29 cellular contexts compared by ENCODE assay signal in the genomic region with DNA sequence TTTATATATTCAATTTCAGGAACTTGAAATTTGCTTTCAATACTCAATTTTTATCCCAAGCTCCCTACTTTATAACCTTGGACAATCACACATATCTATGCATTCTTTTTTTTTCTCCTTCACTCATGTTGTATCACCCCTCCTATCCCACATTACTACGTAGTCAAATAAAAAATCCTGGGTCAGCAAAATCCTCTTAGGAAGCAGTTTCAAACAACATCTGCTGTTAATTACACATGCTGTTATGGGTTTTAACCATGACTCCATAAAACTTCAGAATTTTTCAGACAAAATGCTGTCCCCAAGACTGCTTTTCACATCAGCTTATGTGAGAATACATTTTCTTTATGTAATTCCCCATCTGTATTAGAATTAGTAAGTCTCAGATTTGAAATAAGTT.
DNase-seq lines count a peak whose midpoint lies in the region; ATAC-seq, FAIRE-seq and TF ChIP-seq lines count a peak whose summit lies in the region.
"Had no signal": no experiment of that assay in that cellular context is flagged by ENCODE, and none has a peak within 500 bp of the region (broad histone marks: within the 10 kb centered on the region; RNA-seq: fewer than 3 reads in every experiment).

No MANE protein-coding gene starts in this region.

- H3K14ac ChIP-seq in H1 (ENCODE audit: insufficient read length): no peak overlapping the region

- no peak overlapping the region for H2BK5ac ChIP-seq in H1 (ENCODE audit: low read depth, low read length)

- H3K9me3 Mint-ChIP-seq in nephron (no peaks in the 10 kb centered on the region), chondrocyte (ENCODE audit: low read depth) (no peaks in the 10 kb centered on the region)
- H3K9me3 Mint-ChIP-seq: activated CD4-positive, alpha-beta memory T cell treated with anti-CD3 and anti-CD28 coated beads, Interleukin-2, amount 10 ng/mL, durations not matched to agents 7 days and 5 days; naive thymus-derived CD4-positive, alpha-beta T cell; type B pancreatic cell had no signal

- H3K4ac ChIP-seq in H1 (replicated peaks; ENCODE audit: insufficient read length, low read depth, low read length): no peak overlapping the region

- no peak overlapping the region for H3K4me3 ChIP-seq in H1 (ENCODE audit: extremely low read depth in 1 of 4, insufficient read depth in 2 of 4, low read depth in 3 of 4, low read length in 4 of 4)
- H3K4me3 ChIP-seq in osteoblast (ENCODE audit: insufficient read depth, low read length): no peak overlapping the region
- H3K4me3 ChIP-seq: pancreas had no signal

- no peak overlapping the region for H3K56ac ChIP-seq in H1 (replicated peaks; ENCODE audit: insufficient read length, low read depth, low read length)

- H3K23me2 ChIP-seq in H1 (ENCODE audit: low read depth, low read length): no peaks in the 10 kb centered on the region

- no peaks in the 10 kb centered on the region for H3K79me2 ChIP-seq in H1 (ENCODE audit: control insufficient read depth in 1 of 2, insufficient read depth in 2 of 2, low read length in 2 of 2)
- no peaks in the 10 kb centered on the region for H3K79me2 ChIP-seq in osteoblast (ENCODE audit: insufficient read depth, low read length)

- peak overlapping the region; percentile 14 to 85 (median 22) for H3K27ac Mint-ChIP-seq in nephron
- H3K27ac Mint-ChIP-seq in chondrocyte (ENCODE audit: unreplicated experiment): no peak overlapping the region
- H3K27ac Mint-ChIP-seq: activated CD4-positive, alpha-beta memory T cell treated with anti-CD3 and anti-CD28 coated beads, Interleukin-2, amount 10 ng/mL, durations not matched to agents 7 days and 5 days; naive thymus-derived CD4-positive, alpha-beta T cell; type B pancreatic cell had no signal

- H3K4me1 ChIP-seq in H1 (replicated peaks in 1 of 4; ENCODE audit: control insufficient read depth in 3 of 4, insufficient read depth in 4 of 4, low read length in 3 of 4) (no peaks in the 10 kb centered on the region), osteoblast (ENCODE audit: insufficient read depth, low read length) (no peaks in the 10 kb centered on the region)
- H3K4me1 ChIP-seq: BE2C, pancreas had no signal

- TF ChIP-seq EP300 in H1 (IDR thresholded peaks at IDR 0.05; ENCODE audit: borderline replicate concordance in 1 of 2, low read depth in 2 of 2, low read length in 2 of 2): no peak

- H4K8ac ChIP-seq in H1 (ENCODE audit: extremely low read depth, insufficient read depth, low read length): no peak overlapping the region

- H3K27ac ChIP-seq in H1 (ENCODE audit: low read depth, low read length) (no peak overlapping the region), osteoblast (ENCODE audit: low read depth, low read length) (no peak overlapping the region)
- H3K27ac ChIP-seq: 22Rv1, epithelial cell of prostate, pancreas had no signal

- TF ChIP-seq RAD21 in H1 (IDR thresholded peaks at IDR 0.05 in 1 of 2, conservative IDR thresholded peaks at IDR 0.05 in 1 of 2; ENCODE audit: low read depth in 2 of 2, low read length in 2 of 2): no peak

- H3K9me3 ChIP-seq in H1 (ENCODE audit: insufficient read depth in 2 of 2, low read depth in 1 of 2, low read length in 1 of 2) (peaks cover 0 to 3% of the 10 kb centered on the region in 2 experiments; a peak in 1 of 4 replicates), osteoblast (ENCODE audit: low read depth, low read length) (no peaks in the 10 kb centered on the region)
- H3K9me3 ChIP-seq: BE2C, pancreas had no signal

- H2BK20ac ChIP-seq in H1 (ENCODE audit: low read length): no peak overlapping the region

- H3K27me3 Mint-ChIP-seq in nephron (ENCODE audit: low read depth): no peaks in the 10 kb centered on the region
- no peaks in the 10 kb centered on the region for H3K27me3 Mint-ChIP-seq in chondrocyte (ENCODE audit: low read depth)
- H3K27me3 Mint-ChIP-seq: activated CD4-positive, alpha-beta memory T cell treated with anti-CD3 and anti-CD28 coated beads, Interleukin-2, amount 10 ng/mL, durations not matched to agents 7 days and 5 days; naive thymus-derived CD4-positive, alpha-beta T cell; type B pancreatic cell had no signal

- H3K36me3 Mint-ChIP-seq in nephron (ENCODE audit: low read depth): no peaks in the 10 kb centered on the region
- no peaks in the 10 kb centered on the region for H3K36me3 Mint-ChIP-seq in chondrocyte (ENCODE audit: low read depth)
- H3K36me3 Mint-ChIP-seq: naive thymus-derived CD4-positive, alpha-beta T cell; type B pancreatic cell had no signal

- H2BK12ac ChIP-seq in H1 (ENCODE audit: low read depth, low read length): no peak overlapping the region

- no peak overlapping the region for H2AFZ ChIP-seq in H1 (ENCODE audit: low read length)
- no peak overlapping the region for H2AFZ ChIP-seq in osteoblast (ENCODE audit: low read length)

- no peak overlapping the region for H2BK15ac ChIP-seq in H1 (ENCODE audit: low read length)

- no peaks in the 10 kb centered on the region for H3K27me3 ChIP-seq in H1 (replicated peaks in 1 of 4; ENCODE audit: control insufficient read depth in 3 of 4, extremely low read depth in 1 of 4, insufficient read depth in 3 of 4, low read length in 3 of 4)
- no peaks in the 10 kb centered on the region for H3K27me3 ChIP-seq in osteoblast (ENCODE audit: insufficient read depth, low read length)
- H3K27me3 ChIP-seq: BE2C, pancreas had no signal

- no peak overlapping the region for H2AK5ac ChIP-seq in H1 (ENCODE audit: low read depth, low read length)

- CTCF ChIA-PET in H1 (lab: Charles Lee; ENCODE audit: partially characterized antibody): no interaction called here

- H3K4me2 ChIP-seq in H1 (ENCODE audit: insufficient read depth in 1 of 2, low read depth in 2 of 2, low read length in 2 of 2) (no peak overlapping the region), osteoblast (ENCODE audit: insufficient read depth, low read length) (no peak overlapping the region)

- TF ChIP-seq POLR2A in H1 (IDR thresholded peaks at IDR 0.05; ENCODE audit: control extremely low read depth in 1 of 2, low read depth in 2 of 2, low read length in 2 of 2): no peak

- no peak overlapping the region for H2BK120ac ChIP-seq in H1 (replicated peaks; ENCODE audit: low read depth, low read length)

- H4K91ac ChIP-seq in H1 (replicated peaks; ENCODE audit: insufficient read length, low read length): no peak overlapping the region

- H4K20me1 ChIP-seq in H1 (replicated peaks in 1 of 2; ENCODE audit: control insufficient read depth in 1 of 2, insufficient read depth in 2 of 2, low read length in 2 of 2) (no peaks in the 10 kb centered on the region), osteoblast (ENCODE audit: insufficient read depth, low read length) (no peaks in the 10 kb centered on the region)

- H3K4me1 Mint-ChIP-seq in nephron (peaks cover 15% of the 10 kb centered on the region), chondrocyte (ENCODE audit: low read depth) (no peaks in the 10 kb centered on the region)
- H3K4me1 Mint-ChIP-seq: activated CD4-positive, alpha-beta memory T cell treated with anti-CD3 and anti-CD28 coated beads, Interleukin-2, amount 10 ng/mL, durations not matched to agents 7 days and 5 days; naive thymus-derived CD4-positive, alpha-beta T cell had no signal

- ATAC-seq in left lobe of liver: no peak
- ATAC-seq: activated CD4-positive, CD25-positive, alpha-beta regulatory T cell treated with anti-CD3 and anti-CD28 coated beads, Interleukin-2, amount 50 U/mL, for 24 hours; HCT116; left cardiac atrium; naive thymus-derived CD4-positive, alpha-beta T cell; pancreas; right cardiac atrium had no signal

- POLR2A ChIA-PET in H1 (lab: Charles Lee; ENCODE audit: partially characterized antibody): no interaction called here

- no peak overlapping the region for H3K23ac ChIP-seq in H1 (ENCODE audit: insufficient read length)

- H4K5ac ChIP-seq in H1 (ENCODE audit: insufficient read length, low read depth, low read length): no peak overlapping the region

- H3K9ac ChIP-seq in H1 (replicated peaks in 1 of 4; ENCODE audit: extremely low read depth in 1 of 4, low read depth in 3 of 4, low read length in 3 of 4): no peak overlapping the region

- H3K18ac ChIP-seq in H1 (ENCODE audit: extremely low read depth, low read length): no peak overlapping the region

- H3K36me3 ChIP-seq in H1 (ENCODE audit: control insufficient read depth in 2 of 4, insufficient read depth in 4 of 4, low read length in 3 of 4) (no peaks in the 10 kb centered on the region; a peak in 1 of 8 replicates), osteoblast (ENCODE audit: insufficient read depth, low read length) (no peaks in the 10 kb centered on the region)
- H3K36me3 ChIP-seq: BE2C, pancreas had no signal

- WGBS in H1 (ENCODE audit: extremely low coverage in 1 of 2, insufficient coverage in 1 of 2, insufficient read length in 1 of 2, insufficient replicate concordance in 2 of 2, low coverage in 1 of 2, low lambda C conversion rate in 2 of 2, missing lambda C conversion rate in 1 of 2), 2 experiments: 93% methylated on average over 1 of the region's 1 CpG; no CpG with 5 or more reads in 1 of the 2 experiments

- no peak for TF ChIP-seq CTCF in H1 (IDR thresholded peaks at IDR 0.05; ENCODE audit: control extremely low read depth in 1 of 3, insufficient read depth in 1 of 3, low read depth in 1 of 3, low read length in 3 of 3)
- no peak for TF ChIP-seq CTCF in nephron (IDR thresholded peaks at IDR 0.05; ENCODE audit: unreplicated experiment in 3 of 3)
- TF ChIP-seq CTCF in osteoblast (IDR thresholded peaks at IDR 0.05; ENCODE audit: extremely low read depth, low read depth, low read length): no peak
- TF ChIP-seq CTCF in chondrocyte (IDR thresholded peaks at IDR 0.05): no peak

- H3K79me1 ChIP-seq in H1 (ENCODE audit: low read depth, low read length): no peaks in the 10 kb centered on the region

- DNase-seq in NCI-H1105 treated with DMSO at 0.1 percent for 48 hours (lab: John Stamatoyannopoulos, UW) (peak; percentile 54), NCI-H1105 (lab: John Stamatoyannopoulos, UW) (no peak), NCI-H524 (lab: John Stamatoyannopoulos, UW) (peak; percentile 52 to 87), H1 (ENCODE audit: low read depth in 1 of 2, low spot score in 2 of 2) (no peak), left lobe of liver (ENCODE audit: low spot score) (no peak), osteoblast (ENCODE audit: insufficient read length, low spot score, missing footprints) (no peak), chondrocyte (ENCODE audit: low spot score) (no peak)
- DNase-seq: activated CD4-positive, alpha-beta memory T cell treated with anti-CD3 and anti-CD28 coated beads, Interleukin-2, amount 10 ng/mL, durations not matched to agents 7 days and 5 days; amygdala; BE2C; central memory CD4-positive, alpha-beta T cell; DND-41; head of caudate nucleus; left cardiac atrium; naive thymus-derived CD4-positive, alpha-beta T cell; NCI-H1092 treated with DMSO at 0.1 percent for 48 hours; NK-92 treated with Interleukin-12 subunit alpha and Interleukin-12 subunit beta, amount 100 ng/mL, for 24 hours; pancreas; right cardiac atrium; SHP77 treated with DMSO at 0.1 percent for 48 hours; stimulated activated CD4-positive, alpha-beta T cell treated with anti-CD3 and anti-CD28 coated beads, Interleukin-15, amount 100 ng/mL, for 24 hours; stimulated activated CD8-positive, alpha-beta memory T cell treated with anti-CD3 and anti-CD28 coated beads, Interleukin-4, amount 100 ng/mL, for 48 hours had no signal

- no peak overlapping the region for H3K4me3 Mint-ChIP-seq in nephron
- no peak overlapping the region for H3K4me3 Mint-ChIP-seq in chondrocyte (ENCODE audit: unreplicated experiment)
- H3K4me3 Mint-ChIP-seq: activated CD4-positive, alpha-beta memory T cell treated with anti-CD3 and anti-CD28 coated beads, Interleukin-2, amount 10 ng/mL, durations not matched to agents 7 days and 5 days; naive thymus-derived CD4-positive, alpha-beta T cell; type B pancreatic cell had no signal

- no peak for FAIRE-seq in H1 (lab: Jason Lieb, UNC)
- FAIRE-seq: GM12891, pancreas had no signal

Comparison
In these comparisons a context has a peak if more than half of its experiments do, and no peak if none do; other contexts are left out.
1. DNase-seq: peak in NCI-H1105 treated with DMSO at 0.1 percent for 48 hours (single experiment) and NCI-H524 (2 of 2); none in NCI-H1105 (single experiment), H1 (0 of 2), left lobe of liver (single experiment), osteoblast (single experiment) and chondrocyte (single experiment).